Comparison of ENCODE assay signal across 8 cellular contexts in genomic region chr13:75480691-75481175, GRCh38. TPM values are rescaled to one million over a fixed set of nuclear protein-coding genes. Genes with fewer than 3 reads are reported as not detected.
DNase-seq lines count a peak whose midpoint lies in the region; ATAC-seq and TF ChIP-seq lines count a peak whose summit lies in the region.

No MANE protein-coding gene starts in this region.

- TF ChIP-seq POLR2A in adrenal gland (IDR thresholded peaks at IDR 0.05) (peak in 1 of 2 donors; percentile 54), prostate gland (IDR thresholded peaks at IDR 0.05) (no peak)

- DNase-seq in G401 (ENCODE audit: low spot score) (peak; percentile 65), NCI-H748 treated with DMSO at 0.1 percent for 48 hours (lab: John Stamatoyannopoulos, UW) (peak; percentile 68), adrenal gland (peak; percentile 61 to 79 (median 70)), right cardiac atrium (peak; percentile 57 to 77 (median 76)), prostate gland (ENCODE audit: low spot score) (peak; percentile 88)

- H3K27me3 ChIP-seq in adrenal gland = no peaks in the 10 kb centered on the region
- H3K27me3 ChIP-seq in right cardiac atrium (ENCODE audit: control insufficient read depth, insufficient read depth) = no peaks in the 10 kb centered on the region
- H3K27me3 ChIP-seq in prostate gland (replicated peaks; ENCODE audit: insufficient read depth) = no peaks in the 10 kb centered on the region

- in situ Hi-C loops in G401 (cut with HindIII; ENCODE audit: low sequenced_read_pairs) = no loop called here

- intact Hi-C loops in adrenal gland (cut with DNase I) = loop anchor here in 1 of 2 donors (10.0 kb wide), 2 partner anchors 64 to 116 kb away; partner anchors contain the start of gene UCHL3
- intact Hi-C loops in right cardiac atrium (cut with DNase I) = loop anchor here (5.0 to 10.0 kb wide), 2 partner anchors 54 to 108 kb away; partner anchors contain the start of gene COMMD6 (in 1 of the 4)
- intact Hi-C loops in prostate gland (cut with DNase I) = loop anchor here (1.0 kb wide), 1 partner anchor 109 kb away; no protein-coding TSS in a partner anchor

- H3K9me3 ChIP-seq in adrenal gland (replicated peaks in 1 of 3) (no peaks in the 10 kb centered on the region), right cardiac atrium (ENCODE audit: control insufficient read depth, low read length) (no peaks in the 10 kb centered on the region), prostate gland (no peaks in the 10 kb centered on the region)

- peaks cover 0 to 15% of the 10 kb centered on the region in 2 donors for H3K4me1 ChIP-seq in adrenal gland (replicated peaks in 1 of 2)
- H3K4me1 ChIP-seq in right cardiac atrium (ENCODE audit: control insufficient read depth, insufficient read depth, low read length) = no peaks in the 10 kb centered on the region
- peaks cover 4% of the 10 kb centered on the region for H3K4me1 ChIP-seq in prostate gland (replicated peaks)

- 0 to 3% (median 1%) methylated on average over 7 to 47 of the region's 47 CpGs for WGBS in adrenal gland, 4 donors
- WGBS in right cardiac atrium = 1% methylated on average over 47 of the region's 47 CpGs
- WGBS in prostate gland = under 1% methylated on average over 42 of the region's 47 CpGs

- TF ChIP-seq CTCF in adrenal gland (IDR thresholded peaks at IDR 0.05) (no peak), prostate gland (IDR thresholded peaks at IDR 0.05) (no peak)

- H3K36me3 ChIP-seq in adrenal gland (replicated peaks in 1 of 2) (no peaks in the 10 kb centered on the region), prostate gland (no peaks in the 10 kb centered on the region)

- H3K27ac ChIP-seq in adrenal gland (peak overlapping the region in 4 of 5 donors; percentile 76 to 91 (median 82)), right cardiac atrium (ENCODE audit: low read length) (peak overlapping the region; percentile 25), prostate gland (peak overlapping the region; percentile 79 to 85)

- H3K4me3 ChIP-seq in adrenal gland (peak overlapping the region; percentile 56 to 88 (median 85)), right cardiac atrium (ENCODE audit: low read length) (peak overlapping the region; percentile 88), prostate gland (peak overlapping the region; percentile 82 to 88)

- peak; percentile 4 for ATAC-seq in HG02759 (IDR thresholded peaks at IDR 0.05; ENCODE audit: unreplicated experiment)
- peak; percentile 29 to 52 for ATAC-seq in right cardiac atrium
- ATAC-seq in HG03039 (IDR thresholded peaks at IDR 0.05; ENCODE audit: unreplicated experiment) = no peak
- ATAC-seq in GM21515 (IDR thresholded peaks at IDR 0.05; ENCODE audit: unreplicated experiment) = no peak

RNA-seq across cellular contexts. Expression of gene TBC1D4, which starts 1.2 kb away (rescaled TPM):
- total RNA-seq in G401 (2014; rRNA removed; shearing (Covaris generic)) = 0.78 and 1.2 TPM in 2 replicates
- total RNA-seq in adrenal gland (100 to 1,000 TPM in 7 of 8 donors, 10 to 100 TPM in 1; 59.2 to 324 (median 238) TPM), right cardiac atrium (10 to 100 TPM; 51.2 to 69.4 (median 63.6) TPM), prostate gland (10 to 100 TPM; 27.6 to 56.1 TPM)
- polyA plus RNA-seq in adrenal gland (100 to 1,000 TPM in 1 of 3 donors, 10 to 100 TPM in 2; 41.6 to 110 (median 88.4) TPM), right cardiac atrium (28.3 TPM)

RNA-seq across cellular contexts. Expression of gene COMMD6, which starts 56.9 kb away (rescaled TPM):
- 57.5 and 63.5 TPM in 2 replicates for total RNA-seq in G401 (2014; rRNA removed; shearing (Covaris generic))
- total RNA-seq in adrenal gland = 100 to 1,000 TPM in 7 of 8 donors, 10 to 100 TPM in 1; 60.7 to 599 (median 325) TPM
- polyA plus RNA-seq in adrenal gland = 100 to 1,000 TPM; 142 to 327 (median 227) TPM
- 100 to 1,000 TPM; 128 to 157 (median 138) TPM for total RNA-seq in right cardiac atrium
- polyA plus RNA-seq in right cardiac atrium = 162 TPM
- 100 to 1,000 TPM in 1 of 2 donors, 10 to 100 TPM in 1; 77.3 to 183 TPM for total RNA-seq in prostate gland

Comparison
In these comparisons a context has a peak if more than half of its experiments do, and no peak if none do; other contexts are left out.
1. ATAC-seq: peak in HG02759 (single experiment) and right cardiac atrium (2 of 2); none in HG03039 (single experiment) and GM21515 (single experiment).
2. H3K27ac ChIP-seq: peak in every context shown above with its lines; median percentile 82 in adrenal gland; 82 in prostate gland; 25 in right cardiac atrium.
3. RNA of gene TBC1D4, which starts 1.2 kb away (total RNA-seq): 59.2 to 324 TPM in adrenal gland, 51.2 to 69.4 TPM in right cardiac atrium and 27.6 to 56.1 TPM in prostate gland; 0.78 to 1.2 TPM in G401; every median in the first group is over 10 times any median in the second.
4. Peak in every context shown above with its lines, with median percentiles within 50 percentile points of each other: DNase-seq and H3K4me3 ChIP-seq.